ENCODE assay signal across 25 cellular contexts in genomic region chr1:205662135-205662725, GRCh38. TPM values are rescaled to one million over a fixed set of nuclear protein-coding genes. Genes with fewer than 3 reads are reported as not detected.
DNase-seq lines count a peak whose midpoint lies in the region; ATAC-seq and TF ChIP-seq lines count a peak whose summit lies in the region.
"Had no signal": no experiment of that assay in that cellular context is flagged by ENCODE, and none has a peak within 500 bp of the region (broad histone marks: within the 10 kb centered on the region; RNA-seq: fewer than 3 reads in every experiment).

No MANE protein-coding gene starts in this region.

- H4K8ac ChIP-seq in IMR-90 (ENCODE audit: low read depth in 2 of 2, low read length in 2 of 2), result no peak overlapping the region
- H4K8ac ChIP-seq in neuronal stem cell (ENCODE audit: low read depth, low read length), result no peak overlapping the region

- no peak overlapping the region for H3K4ac ChIP-seq in IMR-90 (ENCODE audit: low read depth, low read length)
- H3K4ac ChIP-seq in neuronal stem cell (ENCODE audit: low read length), result no peak overlapping the region

- H3K4me3 Mint-ChIP-seq in Calu3 (ENCODE audit: low read depth, unreplicated experiment) (no peak overlapping the region), brain (no peak overlapping the region)
- H3K4me3 Mint-ChIP-seq in activated naive CD8-positive, alpha-beta T cell treated with anti-CD3 and anti-CD28 coated beads for 36 hours, result no peak overlapping the region
- H3K4me3 Mint-ChIP-seq in activated CD8-positive, alpha-beta T cell treated with anti-CD3 and anti-CD28 coated beads for 36 hours, result no peak overlapping the region
- H3K4me3 Mint-ChIP-seq: activated naive CD4-positive, alpha-beta T cell treated with anti-CD3 and anti-CD28 coated beads, Interleukin-2, amount 10 ng/mL, durations not matched to agents 7 days and 5 days; activated T-cell treated with anti-CD3 and anti-CD28 coated beads, Interleukin-2, amount 50 U/mL, for 4 hours; CD4-positive, alpha-beta T cell; natural killer cell treated with Interleukin-12 subunit alpha and Interleukin-12 subunit beta and Interleukin-15 and Interleukin-18, amount 100 ng/mL, for 72 hours; T-helper 2 cell treated with Interferon-gamma antibody and Interleukin-4, amounts not matched to agents 5 μg/mL and 100 μg/mL, for 36 hours had no signal

- POLR2A ChIA-PET in IMR-90 (lab: Charles Lee; ENCODE audit: unreplicated experiment), result no interaction called here
- POLR2A ChIA-PET in activated CD8-positive, alpha-beta T cell treated with anti-CD3 and anti-CD28 coated beads for 36 hours (lab: Charles Lee), result no interaction called here

- no TSS peak for BruUV-seq in Calu3 (replicated peaks; lab: Mats Ljungman, UMichigan)
- no TSS peak for BruUV-seq in IMR-90 (replicated peaks; lab: Mats Ljungman, UMichigan)

- TF ChIP-seq POLR2A in IMR-90 (IDR thresholded peaks at IDR 0.05; ENCODE audit: low read depth, low read length), result no peak

- no peaks in the 10 kb centered on the region; the same call in 1 of the 2 replicates for H4K20me1 ChIP-seq in IMR-90 (ENCODE audit: insufficient read depth, low read length)

- H2BK20ac ChIP-seq in IMR-90 (ENCODE audit: low read depth, low read length), result no peak overlapping the region

- H3K36me3 Mint-ChIP-seq in Calu3 (ENCODE audit: insufficient read depth, unreplicated experiment), result peaks cover 32% of the 10 kb centered on the region
- H3K36me3 Mint-ChIP-seq in brain, result no peaks in the 10 kb centered on the region
- H3K36me3 Mint-ChIP-seq in activated naive CD8-positive, alpha-beta T cell treated with anti-CD3 and anti-CD28 coated beads for 36 hours, result no peaks in the 10 kb centered on the region
- H3K36me3 Mint-ChIP-seq in activated CD8-positive, alpha-beta T cell treated with anti-CD3 and anti-CD28 coated beads for 36 hours (ENCODE audit: low read depth), result no peaks in the 10 kb centered on the region
- H3K36me3 Mint-ChIP-seq: activated naive CD4-positive, alpha-beta T cell treated with anti-CD3 and anti-CD28 coated beads, Interleukin-2, amount 10 ng/mL, durations not matched to agents 7 days and 5 days; natural killer cell treated with Interleukin-12 subunit alpha and Interleukin-12 subunit beta and Interleukin-15 and Interleukin-18, amount 100 ng/mL, for 72 hours had no signal

- no peak overlapping the region for H3K9ac ChIP-seq in IMR-90 (ENCODE audit: low read depth, low read length)
- H3K9ac ChIP-seq in neuronal stem cell (ENCODE audit: low read depth, low read length, poor library complexity), result no peak overlapping the region

- in situ Hi-C loops in IMR-90 (cut with MboI; ENCODE audit: low sequenced_read_pairs), result loop anchor here (25.0 kb wide), 2 partner anchors 250 to 450 kb away; partner anchors contain the start of gene AVPR1B

- H2AK9ac ChIP-seq in IMR-90 (replicated peaks; ENCODE audit: low read depth, low read length, poor library complexity), result no peak overlapping the region

- no peak overlapping the region for H2AK5ac ChIP-seq in IMR-90 (ENCODE audit: low read depth, low read length)
- peak overlapping the region; percentile 59 for H2AK5ac ChIP-seq in neuronal stem cell (ENCODE audit: low read depth, low read length)

- H2BK5ac ChIP-seq in IMR-90 (ENCODE audit: low read depth, low read length, poor library complexity, severe bottlenecking), result no peak overlapping the region
- peak overlapping the region; percentile 20 for H2BK5ac ChIP-seq in neuronal stem cell (ENCODE audit: low read length)

- H3K27ac Mint-ChIP-seq in Calu3 (ENCODE audit: unreplicated experiment), result peak overlapping the region; percentile 60
- peak overlapping the region in 3 of 5 experiments; percentile 51 to 82 (median 54) for H3K27ac Mint-ChIP-seq in brain
- H3K27ac Mint-ChIP-seq in activated naive CD8-positive, alpha-beta T cell treated with anti-CD3 and anti-CD28 coated beads for 36 hours, result no peak overlapping the region
- H3K27ac Mint-ChIP-seq in activated CD8-positive, alpha-beta T cell treated with anti-CD3 and anti-CD28 coated beads for 36 hours, result no peak overlapping the region
- H3K27ac Mint-ChIP-seq: activated naive CD4-positive, alpha-beta T cell treated with anti-CD3 and anti-CD28 coated beads, Interleukin-2, amount 10 ng/mL, durations not matched to agents 7 days and 5 days; CD4-positive, alpha-beta T cell; natural killer cell treated with Interleukin-12 subunit alpha and Interleukin-12 subunit beta and Interleukin-15 and Interleukin-18, amount 100 ng/mL, for 72 hours; T-helper 2 cell treated with Interferon-gamma antibody and Interleukin-4, amounts not matched to agents 5 μg/mL and 100 μg/mL, for 36 hours had no signal

- peaks cover 0 to 3% of the 10 kb centered on the region in 2 experiments; a peak in 1 of 4 replicates for H3K79me1 ChIP-seq in IMR-90 (ENCODE audit: low read depth in 1 of 2, low read length in 2 of 2)
- peaks cover 4% of the 10 kb centered on the region for H3K79me1 ChIP-seq in neuronal stem cell (ENCODE audit: low read depth, low read length)

- H3K14ac ChIP-seq in IMR-90 (replicated peaks; ENCODE audit: low read depth, low read length), result no peak overlapping the region
- no peak overlapping the region for H3K14ac ChIP-seq in neuronal stem cell (ENCODE audit: low read length)

- DNase-seq in Calu3, result no peak
- no peak for DNase-seq in IMR-90
- DNase-seq in neuronal stem cell (ENCODE audit: low spot score), result no peak
- DNase-seq in activated naive CD8-positive, alpha-beta T cell treated with anti-CD3 and anti-CD28 coated beads for 36 hours, result no peak
- DNase-seq in NCI-H146 (lab: John Stamatoyannopoulos, UW), result no peak
- DNase-seq in activated CD8-positive, alpha-beta T cell treated with anti-CD3 and anti-CD28 coated beads for 36 hours, result no peak
- no peak for DNase-seq in NCI-H187 treated with DMSO at 0.1 percent for 48 hours (lab: John Stamatoyannopoulos, UW)
- DNase-seq: activated naive CD4-positive, alpha-beta T cell treated with anti-CD3 and anti-CD28 coated beads, Interleukin-2, amount 10 ng/mL, durations not matched to agents 7 days and 5 days; activated T-cell treated with anti-CD3 and anti-CD28 coated beads, Interleukin-2, amount 50 U/mL, for 4 hours; CD4-positive, alpha-beta T cell; central memory CD4-positive, alpha-beta T cell; DMS79; heart right ventricle; midbrain; NCI-H1092; NCI-H510A; RPMI8226; sigmoid colon; stimulated activated CD8-positive, alpha-beta memory T cell treated with anti-CD3 and anti-CD28 coated beads, Interleukin-4, amount 100 ng/mL, for 48 hours had no signal

- no peaks in the 10 kb centered on the region; the same call in 1 of the 2 replicates for H3K9me1 ChIP-seq in IMR-90 (ENCODE audit: insufficient read depth, low read length)

- no peak overlapping the region for H4K5ac ChIP-seq in IMR-90 (ENCODE audit: low read depth, low read length)

- H4K91ac ChIP-seq in IMR-90 (ENCODE audit: insufficient read depth, low read depth, low read length) (no peak overlapping the region), neuronal stem cell (ENCODE audit: low read depth, low read length, poor library complexity) (no peak overlapping the region)

- WGBS in IMR-90 (ENCODE audit: extremely low coverage in 2 of 2, insufficient read length in 1 of 2), 2 experiments, result 64% methylated on average over 4 of the region's 14 CpGs; no CpG with 5 or more reads in 1 of the 2 experiments
- WGBS in neuronal stem cell (ENCODE audit: extremely low coverage in 2 of 2, insufficient read length in 2 of 2, insufficient replicate concordance in 1 of 2), 2 donors, result no CpG with 5 or more reads among the region's 14 CpGs

- H3K4me1 ChIP-seq in IMR-90 (ENCODE audit: control insufficient read depth, insufficient read depth, low read length), result peaks cover 7% of the 10 kb centered on the region
- H3K4me1 ChIP-seq in neuronal stem cell (ENCODE audit: control insufficient read depth in 2 of 2, insufficient read depth in 1 of 2, low read depth in 1 of 2, low read length in 2 of 2), result peaks cover 12 to 20% of the 10 kb centered on the region in 2 donors

- no peaks in the 10 kb centered on the region for H3K27me3 Mint-ChIP-seq in Calu3 (ENCODE audit: unreplicated experiment)
- peaks cover 4% of the 10 kb centered on the region for H3K27me3 Mint-ChIP-seq in brain
- peaks cover 4% of the 10 kb centered on the region for H3K27me3 Mint-ChIP-seq in activated naive CD8-positive, alpha-beta T cell treated with anti-CD3 and anti-CD28 coated beads for 36 hours
- no peaks in the 10 kb centered on the region for H3K27me3 Mint-ChIP-seq in activated CD8-positive, alpha-beta T cell treated with anti-CD3 and anti-CD28 coated beads for 36 hours
- H3K27me3 Mint-ChIP-seq: natural killer cell treated with Interleukin-12 subunit alpha and Interleukin-12 subunit beta and Interleukin-15 and Interleukin-18, amount 100 ng/mL, for 72 hours had no signal

- CTCF ChIA-PET in Calu3 (lab: Charles Lee), result interaction anchor here (5.2 kb wide), 1 partner anchor 49 kb away, joined by 101 read pairs; no protein-coding TSS in a partner anchor
- CTCF ChIA-PET in IMR-90 (lab: Yijun Ruan, JAX), result interaction anchor here (1.1 kb wide), 1 partner anchor 315 kb away, joined by 3 read pairs; no protein-coding TSS in a partner anchor
- CTCF ChIA-PET in activated CD8-positive, alpha-beta T cell treated with anti-CD3 and anti-CD28 coated beads for 36 hours (lab: Charles Lee), result interaction anchor here (0.9 to 8.9 kb wide), 7 partner anchors 9 to 315 kb away, joined by 3 to 232 read pairs (median 4); no protein-coding TSS in a partner anchor

- H3K4me3 ChIP-seq in IMR-90 (ENCODE audit: insufficient read depth, low read depth, low read length) (no peak overlapping the region), neuronal stem cell (ENCODE audit: low read length in 2 of 2) (no peak overlapping the region)
- H3K4me3 ChIP-seq: heart right ventricle, sigmoid colon, SK-N-MC had no signal

- H2BK120ac ChIP-seq in IMR-90 (ENCODE audit: low read depth, low read length), result no peak overlapping the region
- peak overlapping the region; percentile 49 for H2BK120ac ChIP-seq in neuronal stem cell (ENCODE audit: low read depth, low read length)

- H3K18ac ChIP-seq in IMR-90 (ENCODE audit: low read depth, low read length) (no peak overlapping the region), neuronal stem cell (ENCODE audit: low read length) (peak overlapping the region; percentile 42)

- H3K23ac ChIP-seq in IMR-90 (ENCODE audit: low read depth, low read length) (no peak overlapping the region), neuronal stem cell (ENCODE audit: low read depth, low read length, poor library complexity) (peak overlapping the region; percentile 12)

- H3K9me3 ChIP-seq in IMR-90 (ENCODE audit: control insufficient read depth, insufficient read depth, low read length), result no peaks in the 10 kb centered on the region
- no peaks in the 10 kb centered on the region for H3K9me3 ChIP-seq in neuronal stem cell (replicated peaks in 1 of 2; ENCODE audit: control insufficient read depth in 2 of 2, insufficient read depth in 1 of 2, low read depth in 1 of 2, low read length in 2 of 2)
- H3K9me3 ChIP-seq: heart right ventricle, sigmoid colon had no signal

- intact Hi-C loops in Calu3 (cut with micrococcal nuclease; ENCODE audit: unreplicated experiment), result no loop called here
- intact Hi-C loops in IMR-90 (cut with micrococcal nuclease), result no loop called here
- intact Hi-C loops in activated CD8-positive, alpha-beta T cell treated with anti-CD3 and anti-CD28 coated beads for 36 hours (cut with micrococcal nuclease), result no loop called here

- H3K27me3 ChIP-seq in IMR-90 (ENCODE audit: control insufficient read depth, insufficient read depth, low read length) (no peaks in the 10 kb centered on the region), neuronal stem cell (ENCODE audit: control insufficient read depth in 3 of 3, insufficient read depth in 3 of 3, low read depth in 1 of 3, low read length in 3 of 3) (peaks cover 0 to 1% (median 0%) of the 10 kb centered on the region in 3 experiments)
- H3K27me3 ChIP-seq: heart right ventricle, sigmoid colon had no signal

- H3K4me2 ChIP-seq in IMR-90 (ENCODE audit: low read depth, low read length), result no peak overlapping the region
- H3K4me2 ChIP-seq in neuronal stem cell (ENCODE audit: insufficient read depth, low read length, poor library complexity, severe bottlenecking), result no peak overlapping the region

- dilution Hi-C loops in IMR-90 (cut with HindIII; ENCODE audit: low sequenced_read_pairs, unreplicated experiment), result no loop called here

- TF ChIP-seq RAD21 in IMR-90 (IDR thresholded peaks at IDR 0.05; ENCODE audit: low read length), result no peak

- H2BK15ac ChIP-seq in IMR-90 (ENCODE audit: low read depth, low read length), result no peak overlapping the region
- H2BK15ac ChIP-seq in neuronal stem cell (ENCODE audit: low read length), result peak overlapping the region; percentile 4

- TF ChIP-seq CTCF in Calu3 (IDR thresholded peaks at IDR 0.05; ENCODE audit: unreplicated experiment) (no peak), IMR-90 (conservative IDR thresholded peaks at IDR 0.05; ENCODE audit: low read depth, low read length) (no peak), brain (conservative IDR thresholded peaks at IDR 0.05) (no peak)
- TF ChIP-seq CTCF in activated CD8-positive, alpha-beta T cell treated with anti-CD3 and anti-CD28 coated beads for 36 hours (IDR thresholded peaks at IDR 0.05), result no peak

- no peak overlapping the region for H3K56ac ChIP-seq in IMR-90 (ENCODE audit: extremely low read depth, insufficient read depth, low read length)

- peaks cover 62% of the 10 kb centered on the region for H3K4me1 Mint-ChIP-seq in Calu3 (ENCODE audit: low read depth, unreplicated experiment)
- peaks cover 63% of the 10 kb centered on the region for H3K4me1 Mint-ChIP-seq in brain
- H3K4me1 Mint-ChIP-seq in activated naive CD8-positive, alpha-beta T cell treated with anti-CD3 and anti-CD28 coated beads for 36 hours, result peaks cover 1% of the 10 kb centered on the region
- H3K4me1 Mint-ChIP-seq in activated CD8-positive, alpha-beta T cell treated with anti-CD3 and anti-CD28 coated beads for 36 hours (ENCODE audit: low read depth), result no peaks in the 10 kb centered on the region

- no peak for ATAC-seq in IMR-90 (ENCODE audit: low read depth)
- no peak for ATAC-seq in activated CD8-positive, alpha-beta T cell treated with anti-CD3 and anti-CD28 coated beads for 36 hours
- ATAC-seq: activated T-cell treated with anti-CD3 and anti-CD28 coated beads, Interleukin-2, amount 50 U/mL, for 4 hours; heart right ventricle; left lobe of liver; natural killer cell treated with Interleukin-12 subunit alpha and Interleukin-12 subunit beta and Interleukin-15 and Interleukin-18, amount 100 ng/mL, for 72 hours had no signal

- H3K36me3 ChIP-seq in IMR-90 (ENCODE audit: control insufficient read depth, insufficient read depth, low read length) (no peaks in the 10 kb centered on the region), neuronal stem cell (replicated peaks in 1 of 2; ENCODE audit: control insufficient read depth in 2 of 2, insufficient read depth in 2 of 2, low read length in 2 of 2) (no peaks in the 10 kb centered on the region)
- H3K36me3 ChIP-seq: sigmoid colon had no signal

- no peak overlapping the region for H3K27ac ChIP-seq in IMR-90 (ENCODE audit: insufficient read depth, low read length)
- no peak overlapping the region for H3K27ac ChIP-seq in neuronal stem cell (replicated peaks; ENCODE audit: low read length)
- H3K27ac ChIP-seq: epithelial cell of prostate, heart right ventricle, sigmoid colon, SK-N-MC had no signal

- H2AFZ ChIP-seq in IMR-90 (replicated peaks; ENCODE audit: low read length, poor library complexity), result peak overlapping the region; percentile 45
- no peak overlapping the region for H2AFZ ChIP-seq in neuronal stem cell (ENCODE audit: low read length)

- H3K9me3 Mint-ChIP-seq in Calu3 (ENCODE audit: low read depth, unreplicated experiment) (no peaks in the 10 kb centered on the region), brain (no peaks in the 10 kb centered on the region)
- H3K9me3 Mint-ChIP-seq in activated naive CD8-positive, alpha-beta T cell treated with anti-CD3 and anti-CD28 coated beads for 36 hours, result no peaks in the 10 kb centered on the region
- no peaks in the 10 kb centered on the region for H3K9me3 Mint-ChIP-seq in activated CD8-positive, alpha-beta T cell treated with anti-CD3 and anti-CD28 coated beads for 36 hours
- H3K9me3 Mint-ChIP-seq: activated naive CD4-positive, alpha-beta T cell treated with anti-CD3 and anti-CD28 coated beads, Interleukin-2, amount 10 ng/mL, durations not matched to agents 7 days and 5 days; activated T-cell treated with anti-CD3 and anti-CD28 coated beads, Interleukin-2, amount 50 U/mL, for 4 hours; CD4-positive, alpha-beta T cell; natural killer cell treated with Interleukin-12 subunit alpha and Interleukin-12 subunit beta and Interleukin-15 and Interleukin-18, amount 100 ng/mL, for 72 hours; T-helper 2 cell treated with Interferon-gamma antibody and Interleukin-4, amounts not matched to agents 5 μg/mL and 100 μg/mL, for 36 hours had no signal

- H2BK12ac ChIP-seq in neuronal stem cell (ENCODE audit: low read length), result peak overlapping the region; percentile 46

RNA-seq across cellular contexts. Expression of gene SLC45A3, which starts 18.1 kb away (rescaled TPM):
- 27.5 and 29.1 TPM in 2 replicates for total RNA-seq in Calu3 (2022)
- 1.1 and 1.4 TPM in 2 replicates for total RNA-seq in IMR-90 (2012; rRNA removed)
- polyA plus RNA-seq in IMR-90 (2012; rRNA removed), result 2.5 and 3.0 TPM in 2 replicates
- 1.1 and 2.4 TPM in 2 replicates for polyA plus RNA-seq in IMR-90 (2012; cell fraction: cytosol; rRNA removed)
- 2.9 and 5.4 TPM in 2 replicates for polyA plus RNA-seq in IMR-90 (2012; cell fraction: nucleus; rRNA removed; ENCODE audit: low replicate concordance)
- polyA plus RNA-seq in brain (ENCODE audit: insufficient read depth, low read depth, low replicate concordance), result 16.4 TPM
- polyA plus RNA-seq in neuronal stem cell (2013, experiment 1 of 2), result 8.4 TPM
- 8.6 TPM for polyA plus RNA-seq in neuronal stem cell (2013, experiment 2 of 2)
- total RNA-seq in activated naive CD8-positive, alpha-beta T cell treated with anti-CD3 and anti-CD28 coated beads for 36 hours, result under 1 TPM; 0.44 to 0.45 TPM
- total RNA-seq in activated CD8-positive, alpha-beta T cell treated with anti-CD3 and anti-CD28 coated beads for 36 hours, result under 1 TPM; 0.38 to 0.65 TPM

RNA-seq across cellular contexts. Expression of gene ELK4, which starts 30.4 kb away (rescaled TPM):
- total RNA-seq in Calu3 (2022), result 110 and 122 TPM in 2 replicates
- total RNA-seq in IMR-90 (2012; rRNA removed), result 11.3 and 15.6 TPM in 2 replicates
- 3.3 and 4.6 TPM in 2 replicates for polyA plus RNA-seq in IMR-90 (2012; rRNA removed)
- 0.54 and 0.71 TPM in 2 replicates for polyA plus RNA-seq in IMR-90 (2012; cell fraction: cytosol; rRNA removed)
- 1.1 and 8.4 TPM in 2 replicates for polyA plus RNA-seq in IMR-90 (2012; cell fraction: nucleus; rRNA removed; ENCODE audit: low replicate concordance)
- polyA plus RNA-seq in brain (ENCODE audit: insufficient read depth, low read depth, low replicate concordance), result 1.8 TPM
- polyA plus RNA-seq in neuronal stem cell (2013, experiment 1 of 2), result 15.5 TPM
- polyA plus RNA-seq in neuronal stem cell (2013, experiment 2 of 2), result 15.7 TPM
- total RNA-seq in activated naive CD8-positive, alpha-beta T cell treated with anti-CD3 and anti-CD28 coated beads for 36 hours, result 10 to 100 TPM; 71.0 to 76.9 TPM
- 10 to 100 TPM; 61.5 to 62.1 TPM for total RNA-seq in activated CD8-positive, alpha-beta T cell treated with anti-CD3 and anti-CD28 coated beads for 36 hours

Comparison
In these comparisons a context has a peak if more than half of its experiments do, and no peak if none do; other contexts are left out.
1. H3K27ac Mint-ChIP-seq: peak in Calu3 (single experiment) and brain (3 of 5); none in activated naive CD8-positive, alpha-beta T cell treated with anti-CD3 and anti-CD28 coated beads for 36 hours (single experiment) and activated CD8-positive, alpha-beta T cell treated with anti-CD3 and anti-CD28 coated beads for 36 hours (single experiment).
2. RNA of gene SLC45A3, which starts 18.1 kb away (total RNA-seq): 27.5 to 29.1 TPM in Calu3; 1.1 to 1.4 TPM in IMR-90, 0.38 to 0.65 TPM in activated CD8-positive, alpha-beta T cell treated with anti-CD3 and anti-CD28 coated beads for 36 hours and 0.44 to 0.45 TPM in activated naive CD8-positive, alpha-beta T cell treated with anti-CD3 and anti-CD28 coated beads for 36 hours; every median in the first group is over 10 times any median in the second.